In the genomic region with DNA sequence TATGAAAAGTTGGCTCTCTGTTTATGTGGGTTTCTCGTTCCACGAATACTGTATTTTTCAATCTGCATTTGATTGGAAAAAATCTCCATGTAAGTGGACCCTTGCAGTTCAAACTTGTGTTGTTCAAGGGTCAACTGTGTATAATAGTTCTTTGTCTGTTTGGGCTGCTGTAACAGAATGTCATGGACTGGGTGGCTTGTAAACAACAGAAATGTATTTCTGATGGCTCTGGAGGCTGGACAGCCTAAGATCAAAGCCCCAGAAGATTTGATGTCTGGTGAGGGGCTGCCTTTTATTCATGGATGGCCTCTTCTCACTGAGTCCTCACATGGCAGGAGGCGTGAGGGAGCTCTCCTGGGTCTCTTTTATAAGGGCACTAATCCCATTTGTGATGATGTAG, we compare ENCODE assay signal across 1 cellular context.
TF ChIP-seq lines count a peak whose summit lies in the region.

No MANE protein-coding gene starts in this region.

TF ChIP-seq in HepG2, 621 proteins besides CTCF, POLR2A, EP300 and RAD21 (continued from another document and continues in another):
- TF ChIP-seq, protein P1, sequence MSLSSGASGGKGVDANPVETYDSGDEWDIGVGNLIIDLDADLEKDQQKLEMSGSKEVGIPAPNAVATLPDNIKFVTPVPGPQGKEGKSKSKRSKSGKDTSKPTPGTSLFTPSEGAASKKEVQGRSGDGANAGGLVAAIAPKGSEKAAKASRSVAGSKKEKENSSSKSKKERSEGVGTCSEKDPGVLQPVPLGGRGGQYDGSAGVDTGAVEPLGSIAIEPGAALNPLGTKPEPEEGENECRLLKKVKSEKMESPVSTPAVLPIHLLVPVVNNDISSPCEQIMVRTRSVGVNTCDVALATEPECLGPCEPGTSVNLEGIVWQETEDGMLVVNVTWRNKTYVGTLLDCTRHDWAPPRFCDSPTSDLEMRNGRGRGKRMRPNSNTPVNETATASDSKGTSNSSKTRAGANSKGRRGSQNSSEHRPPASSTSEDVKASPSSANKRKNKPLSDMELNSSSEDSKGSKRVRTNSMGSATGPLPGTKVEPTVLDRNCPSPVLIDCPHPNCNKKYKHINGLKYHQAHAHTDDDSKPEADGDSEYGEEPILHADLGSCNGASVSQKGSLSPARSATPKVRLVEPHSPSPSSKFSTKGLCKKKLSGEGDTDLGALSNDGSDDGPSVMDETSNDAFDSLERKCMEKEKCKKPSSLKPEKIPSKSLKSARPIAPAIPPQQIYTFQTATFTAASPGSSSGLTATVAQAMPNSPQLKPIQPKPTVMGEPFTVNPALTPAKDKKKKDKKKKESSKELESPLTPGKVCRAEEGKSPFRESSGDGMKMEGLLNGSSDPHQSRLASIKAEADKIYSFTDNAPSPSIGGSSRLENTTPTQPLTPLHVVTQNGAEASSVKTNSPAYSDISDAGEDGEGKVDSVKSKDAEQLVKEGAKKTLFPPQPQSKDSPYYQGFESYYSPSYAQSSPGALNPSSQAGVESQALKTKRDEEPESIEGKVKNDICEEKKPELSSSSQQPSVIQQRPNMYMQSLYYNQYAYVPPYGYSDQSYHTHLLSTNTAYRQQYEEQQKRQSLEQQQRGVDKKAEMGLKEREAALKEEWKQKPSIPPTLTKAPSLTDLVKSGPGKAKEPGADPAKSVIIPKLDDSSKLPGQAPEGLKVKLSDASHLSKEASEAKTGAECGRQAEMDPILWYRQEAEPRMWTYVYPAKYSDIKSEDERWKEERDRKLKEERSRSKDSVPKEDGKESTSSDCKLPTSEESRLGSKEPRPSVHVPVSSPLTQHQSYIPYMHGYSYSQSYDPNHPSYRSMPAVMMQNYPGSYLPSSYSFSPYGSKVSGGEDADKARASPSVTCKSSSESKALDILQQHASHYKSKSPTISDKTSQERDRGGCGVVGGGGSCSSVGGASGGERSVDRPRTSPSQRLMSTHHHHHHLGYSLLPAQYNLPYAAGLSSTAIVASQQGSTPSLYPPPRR (CRISPR knock-in tag; IDR thresholded peaks at IDR 0.05; ENCODE audit: borderline replicate concordance), result no peak; the same call in 1 of the 2 replicates
- TF ChIP-seq ZNF761 (CRISPR knock-in tag; conservative IDR thresholded peaks at IDR 0.05), result no peak
- TF ChIP-seq, protein P2, sequence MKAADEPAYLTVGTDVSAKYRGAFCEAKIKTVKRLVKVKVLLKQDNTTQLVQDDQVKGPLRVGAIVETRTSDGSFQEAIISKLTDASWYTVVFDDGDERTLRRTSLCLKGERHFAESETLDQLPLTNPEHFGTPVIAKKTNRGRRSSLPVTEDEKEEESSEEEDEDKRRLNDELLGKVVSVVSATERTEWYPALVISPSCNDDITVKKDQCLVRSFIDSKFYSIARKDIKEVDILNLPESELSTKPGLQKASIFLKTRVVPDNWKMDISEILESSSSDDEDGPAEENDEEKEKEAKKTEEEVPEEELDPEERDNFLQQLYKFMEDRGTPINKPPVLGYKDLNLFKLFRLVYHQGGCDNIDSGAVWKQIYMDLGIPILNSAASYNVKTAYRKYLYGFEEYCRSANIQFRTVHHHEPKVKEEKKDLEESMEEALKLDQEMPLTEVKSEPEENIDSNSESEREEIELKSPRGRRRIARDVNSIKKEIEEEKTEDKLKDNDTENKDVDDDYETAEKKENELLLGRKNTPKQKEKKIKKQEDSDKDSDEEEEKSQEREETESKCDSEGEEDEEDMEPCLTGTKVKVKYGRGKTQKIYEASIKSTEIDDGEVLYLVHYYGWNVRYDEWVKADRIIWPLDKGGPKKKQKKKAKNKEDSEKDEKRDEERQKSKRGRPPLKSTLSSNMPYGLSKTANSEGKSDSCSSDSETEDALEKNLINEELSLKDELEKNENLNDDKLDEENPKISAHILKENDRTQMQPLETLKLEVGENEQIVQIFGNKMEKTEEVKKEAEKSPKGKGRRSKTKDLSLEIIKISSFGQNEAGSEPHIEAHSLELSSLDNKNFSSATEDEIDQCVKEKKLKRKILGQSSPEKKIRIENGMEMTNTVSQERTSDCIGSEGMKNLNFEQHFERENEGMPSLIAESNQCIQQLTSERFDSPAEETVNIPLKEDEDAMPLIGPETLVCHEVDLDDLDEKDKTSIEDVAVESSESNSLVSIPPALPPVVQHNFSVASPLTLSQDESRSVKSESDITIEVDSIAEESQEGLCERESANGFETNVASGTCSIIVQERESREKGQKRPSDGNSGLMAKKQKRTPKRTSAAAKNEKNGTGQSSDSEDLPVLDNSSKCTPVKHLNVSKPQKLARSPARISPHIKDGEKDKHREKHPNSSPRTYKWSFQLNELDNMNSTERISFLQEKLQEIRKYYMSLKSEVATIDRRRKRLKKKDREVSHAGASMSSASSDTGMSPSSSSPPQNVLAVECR (CRISPR knock-in tag; IDR thresholded peaks at IDR 0.05; ENCODE audit: borderline replicate concordance), result no peak
- TF ChIP-seq MED1 (CRISPR knock-in tag; IDR thresholded peaks at IDR 0.05), result peak; percentile 32; the same call in 1 of the 2 replicates
- TF ChIP-seq, protein P3, sequence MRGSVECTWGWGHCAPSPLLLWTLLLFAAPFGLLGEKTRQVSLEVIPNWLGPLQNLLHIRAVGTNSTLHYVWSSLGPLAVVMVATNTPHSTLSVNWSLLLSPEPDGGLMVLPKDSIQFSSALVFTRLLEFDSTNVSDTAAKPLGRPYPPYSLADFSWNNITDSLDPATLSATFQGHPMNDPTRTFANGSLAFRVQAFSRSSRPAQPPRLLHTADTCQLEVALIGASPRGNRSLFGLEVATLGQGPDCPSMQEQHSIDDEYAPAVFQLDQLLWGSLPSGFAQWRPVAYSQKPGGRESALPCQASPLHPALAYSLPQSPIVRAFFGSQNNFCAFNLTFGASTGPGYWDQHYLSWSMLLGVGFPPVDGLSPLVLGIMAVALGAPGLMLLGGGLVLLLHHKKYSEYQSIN (CRISPR knock-in tag; IDR thresholded peaks at IDR 0.05; ENCODE audit: borderline replicate concordance), result no peak
- no peak for TF ChIP-seq ZNF703 (CRISPR knock-in tag; IDR thresholded peaks at IDR 0.05; ENCODE audit: borderline replicate concordance)
- no peak for TF ChIP-seq SYNCRIP (IDR thresholded peaks at IDR 0.05; ENCODE audit: insufficient read depth, low read depth, low read length)
- TF ChIP-seq ZBTB38 (CRISPR knock-in tag; IDR thresholded peaks at IDR 0.05), result no peak
- TF ChIP-seq ZBTB8A (CRISPR knock-in tag; IDR thresholded peaks at IDR 0.05; ENCODE audit: borderline replicate concordance, low read depth), result no peak
- no peak for TF ChIP-seq SCMH1 (CRISPR knock-in tag; IDR thresholded peaks at IDR 0.05; ENCODE audit: borderline replicate concordance)
- TF ChIP-seq, protein P4, sequence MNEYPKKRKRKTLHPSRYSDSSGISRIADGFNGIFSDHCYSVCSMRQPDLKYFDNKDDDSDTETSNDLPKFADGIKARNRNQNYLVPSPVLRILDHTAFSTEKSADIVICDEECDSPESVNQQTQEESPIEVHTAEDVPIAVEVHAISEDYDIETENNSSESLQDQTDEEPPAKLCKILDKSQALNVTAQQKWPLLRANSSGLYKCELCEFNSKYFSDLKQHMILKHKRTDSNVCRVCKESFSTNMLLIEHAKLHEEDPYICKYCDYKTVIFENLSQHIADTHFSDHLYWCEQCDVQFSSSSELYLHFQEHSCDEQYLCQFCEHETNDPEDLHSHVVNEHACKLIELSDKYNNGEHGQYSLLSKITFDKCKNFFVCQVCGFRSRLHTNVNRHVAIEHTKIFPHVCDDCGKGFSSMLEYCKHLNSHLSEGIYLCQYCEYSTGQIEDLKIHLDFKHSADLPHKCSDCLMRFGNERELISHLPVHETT (CRISPR knock-in tag; conservative IDR thresholded peaks at IDR 0.05), result no peak
- TF ChIP-seq, protein P5, sequence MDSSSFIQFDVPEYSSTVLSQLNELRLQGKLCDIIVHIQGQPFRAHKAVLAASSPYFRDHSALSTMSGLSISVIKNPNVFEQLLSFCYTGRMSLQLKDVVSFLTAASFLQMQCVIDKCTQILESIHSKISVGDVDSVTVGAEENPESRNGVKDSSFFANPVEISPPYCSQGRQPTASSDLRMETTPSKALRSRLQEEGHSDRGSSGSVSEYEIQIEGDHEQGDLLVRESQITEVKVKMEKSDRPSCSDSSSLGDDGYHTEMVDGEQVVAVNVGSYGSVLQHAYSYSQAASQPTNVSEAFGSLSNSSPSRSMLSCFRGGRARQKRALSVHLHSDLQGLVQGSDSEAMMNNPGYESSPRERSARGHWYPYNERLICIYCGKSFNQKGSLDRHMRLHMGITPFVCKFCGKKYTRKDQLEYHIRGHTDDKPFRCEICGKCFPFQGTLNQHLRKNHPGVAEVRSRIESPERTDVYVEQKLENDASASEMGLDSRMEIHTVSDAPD (CRISPR knock-in tag; IDR thresholded peaks at IDR 0.05), result no peak
- no peak for TF ChIP-seq ZSCAN9 (CRISPR knock-in tag; IDR thresholded peaks at IDR 0.05; ENCODE audit: borderline replicate concordance)
- no peak for TF ChIP-seq ZNF136 (CRISPR knock-in tag; IDR thresholded peaks at IDR 0.05; ENCODE audit: low read depth)
- TF ChIP-seq ZNF746 (CRISPR knock-in tag; IDR thresholded peaks at IDR 0.05), result no peak
- TF ChIP-seq ZNF33A (CRISPR knock-in tag; IDR thresholded peaks at IDR 0.05; ENCODE audit: borderline replicate concordance), result no peak
- no peak for TF ChIP-seq ATM (IDR thresholded peaks at IDR 0.05; ENCODE audit: borderline replicate concordance)
- no peak for TF ChIP-seq ZMAT3 (CRISPR knock-in tag; conservative IDR thresholded peaks at IDR 0.05)
- peak; percentile 60 for TF ChIP-seq FOXK2 (IDR thresholded peaks at IDR 0.05)
- no peak for TF ChIP-seq ZNF138 (CRISPR knock-in tag; IDR thresholded peaks at IDR 0.05; ENCODE audit: low read depth)
- TF ChIP-seq ZNF232 (CRISPR knock-in tag; IDR thresholded peaks at IDR 0.05; ENCODE audit: borderline replicate concordance), result no peak
- no peak for TF ChIP-seq SOX6 (IDR thresholded peaks at IDR 0.05)
- TF ChIP-seq SOX6 (CRISPR knock-in tag; IDR thresholded peaks at IDR 0.05), result peak; percentile 87
- no peak for TF ChIP-seq NRL (CRISPR knock-in tag; IDR thresholded peaks at IDR 0.05; ENCODE audit: borderline replicate concordance)
- TF ChIP-seq ZNF777 (CRISPR knock-in tag; IDR thresholded peaks at IDR 0.05), result no peak
- no peak for TF ChIP-seq HMG20B (CRISPR knock-in tag; conservative IDR thresholded peaks at IDR 0.05)
- no peak for TF ChIP-seq ZBTB7A (CRISPR knock-in tag; IDR thresholded peaks at IDR 0.05)
- TF ChIP-seq KDM3A (CRISPR knock-in tag; IDR thresholded peaks at IDR 0.05; ENCODE audit: low read depth), result no peak
- TF ChIP-seq ZNF383 (CRISPR knock-in tag; IDR thresholded peaks at IDR 0.05; ENCODE audit: borderline replicate concordance), result no peak
- TF ChIP-seq NR3C1 (CRISPR knock-in tag; IDR thresholded peaks at IDR 0.05), result no peak
- TF ChIP-seq KMT2B (CRISPR knock-in tag; IDR thresholded peaks at IDR 0.05), result no peak
- TF ChIP-seq ZFX (CRISPR knock-in tag; IDR thresholded peaks at IDR 0.05; ENCODE audit: low read depth), result no peak
- TF ChIP-seq KAT2B (IDR thresholded peaks at IDR 0.05; ENCODE audit: borderline replicate concordance, low read depth, low read length), result no peak
- TF ChIP-seq RARA (CRISPR knock-in tag; IDR thresholded peaks at IDR 0.05), result peak; percentile 48
- peak; percentile 60; the same call in 1 of the 2 replicates for TF ChIP-seq CREM (IDR thresholded peaks at IDR 0.05)
- no peak for TF ChIP-seq CREM (CRISPR knock-in tag; IDR thresholded peaks at IDR 0.05)
- TF ChIP-seq TEAD2 (CRISPR knock-in tag; IDR thresholded peaks at IDR 0.05), result no peak
- TF ChIP-seq ZNF484 (CRISPR knock-in tag; IDR thresholded peaks at IDR 0.05; ENCODE audit: borderline replicate concordance, low read depth), result no peak
- no peak for TF ChIP-seq AGO1 (IDR thresholded peaks at IDR 0.05; ENCODE audit: low read depth, low read length, poor library complexity, severe bottlenecking)
- no peak for TF ChIP-seq ZNF552 (CRISPR knock-in tag; IDR thresholded peaks at IDR 0.05; ENCODE audit: borderline replicate concordance)
- TF ChIP-seq, protein P6, sequence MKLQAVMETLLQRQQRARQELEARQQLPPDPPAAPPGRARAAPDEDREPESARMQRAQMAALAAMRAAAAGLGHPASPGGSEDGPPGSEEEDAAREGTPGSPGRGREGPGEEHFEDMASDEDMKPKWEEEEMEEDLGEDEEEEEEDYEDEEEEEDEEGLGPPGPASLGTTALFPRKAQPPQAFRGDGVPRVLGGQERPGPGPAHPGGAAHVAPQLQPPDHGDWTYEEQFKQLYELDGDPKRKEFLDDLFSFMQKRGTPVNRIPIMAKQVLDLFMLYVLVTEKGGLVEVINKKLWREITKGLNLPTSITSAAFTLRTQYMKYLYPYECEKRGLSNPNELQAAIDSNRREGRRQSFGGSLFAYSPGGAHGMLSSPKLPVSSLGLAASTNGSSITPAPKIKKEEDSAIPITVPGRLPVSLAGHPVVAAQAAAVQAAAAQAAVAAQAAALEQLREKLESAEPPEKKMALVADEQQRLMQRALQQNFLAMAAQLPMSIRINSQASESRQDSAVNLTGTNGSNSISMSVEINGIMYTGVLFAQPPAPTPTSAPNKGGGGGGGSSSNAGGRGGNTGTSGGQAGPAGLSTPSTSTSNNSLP (IDR thresholded peaks at IDR 0.05; ENCODE audit: low read depth, low read length), result peak; percentile 43; the same call in 1 of the 2 replicates
- TF ChIP-seq IRF2 (CRISPR knock-in tag; IDR thresholded peaks at IDR 0.05), result peak; percentile 53; the same call in 1 of the 2 replicates
- TF ChIP-seq TGIF2 (CRISPR knock-in tag; IDR thresholded peaks at IDR 0.05), result no peak
- TF ChIP-seq ZNF788 (CRISPR knock-in tag; IDR thresholded peaks at IDR 0.05; ENCODE audit: borderline replicate concordance), result no peak
- no peak for TF ChIP-seq ZFP36 (IDR thresholded peaks at IDR 0.05; ENCODE audit: borderline replicate concordance, low read depth, low read length, partially characterized antibody)
- no peak for TF ChIP-seq ZNF563 (CRISPR knock-in tag; IDR thresholded peaks at IDR 0.05)
- TF ChIP-seq PPARG (CRISPR knock-in tag; conservative IDR thresholded peaks at IDR 0.05), result no peak
- TF ChIP-seq CENPT (CRISPR knock-in tag; IDR thresholded peaks at IDR 0.05; ENCODE audit: low read depth), result no peak
- TF ChIP-seq, protein P7, sequence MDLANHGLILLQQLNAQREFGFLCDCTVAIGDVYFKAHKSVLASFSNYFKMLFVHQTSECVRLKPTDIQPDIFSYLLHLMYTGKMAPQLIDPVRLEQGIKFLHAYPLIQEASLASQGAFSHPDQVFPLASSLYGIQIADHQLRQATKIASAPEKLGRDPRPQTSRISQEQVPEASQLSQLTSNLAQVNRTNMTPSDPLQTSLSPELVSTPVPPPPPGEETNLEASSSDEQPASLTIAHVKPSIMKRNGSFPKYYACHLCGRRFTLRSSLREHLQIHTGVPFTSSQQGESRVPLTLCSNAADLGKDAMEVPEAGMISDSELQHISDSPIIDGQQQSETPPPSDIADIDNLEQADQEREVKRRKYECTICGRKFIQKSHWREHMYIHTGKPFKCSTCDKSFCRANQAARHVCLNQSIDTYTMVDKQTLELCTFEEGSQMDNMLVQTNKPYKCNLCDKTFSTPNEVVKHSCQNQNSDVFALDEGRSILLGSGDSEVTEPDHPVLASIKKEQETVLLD (CRISPR knock-in tag; IDR thresholded peaks at IDR 0.05; ENCODE audit: low read depth), result no peak
- TF ChIP-seq ZNF670 (CRISPR knock-in tag; IDR thresholded peaks at IDR 0.05; ENCODE audit: borderline replicate concordance), result no peak
- no peak for TF ChIP-seq CAMTA2 (CRISPR knock-in tag; IDR thresholded peaks at IDR 0.05; ENCODE audit: borderline replicate concordance)
- TF ChIP-seq SAP130 (CRISPR knock-in tag; IDR thresholded peaks at IDR 0.05; ENCODE audit: low read depth), result peak; percentile 45
- TF ChIP-seq ZBTB21 (CRISPR knock-in tag; IDR thresholded peaks at IDR 0.05), result no peak
- TF ChIP-seq CEBPB (IDR thresholded peaks at IDR 0.05; ENCODE audit: borderline replicate concordance, low read depth, low read length), result no peak
- no peak for TF ChIP-seq ZNF274 (CRISPR knock-in tag; IDR thresholded peaks at IDR 0.05)
